Comparison of ENCODE assay signal across 8 cellular contexts in genomic region chr7:111098011-111098925, GRCh38. TPM values are rescaled to one million over a fixed set of nuclear protein-coding genes. Genes with fewer than 3 reads are reported as not detected.
DNase-seq lines count a peak whose midpoint lies in the region; ATAC-seq, FAIRE-seq and TF ChIP-seq lines count a peak whose summit lies in the region.

No MANE protein-coding gene starts in this region.

- no peak overlapping the region for H3K18ac ChIP-seq in H9 (ENCODE audit: insufficient read length, low read depth, low read length)

- peaks cover 56 to 58% of the 10 kb centered on the region in 2 experiments for H3K4me1 Mint-ChIP-seq in H9
- H3K4me1 Mint-ChIP-seq in WTC11, result peaks cover 67% of the 10 kb centered on the region
- peaks cover 23 to 78% (median 59%) of the 10 kb centered on the region in 4 donors for H3K4me1 Mint-ChIP-seq in naive thymus-derived CD8-positive, alpha-beta T cell

- no peak overlapping the region for H3K4ac ChIP-seq in H9 (ENCODE audit: low read depth, low read length)

- no peak for FAIRE-seq in RCC 7860 (lab: Jason Lieb, UNC)

- no peak overlapping the region for H2BK15ac ChIP-seq in H9 (ENCODE audit: low read depth, low read length)

- POLR2A ChIA-PET in WTC11 (lab: Charles Lee), result no interaction called here
- POLR2A ChIA-PET in naive thymus-derived CD8-positive, alpha-beta T cell (lab: Charles Lee), result interaction anchor here (1.1 to 2.1 kb wide), 4 partner anchors 15 to 502 kb away, joined by 3 to 8 read pairs (median 4); no protein-coding TSS in a partner anchor

- no peaks in the 10 kb centered on the region for H3K79me2 ChIP-seq in H9 (ENCODE audit: insufficient read depth, low read length)

- DNase-seq in NCI-H2081 (lab: John Stamatoyannopoulos, UW) (peak; percentile 53 to 72), NCI-H2081 treated with DMSO at 0.1 percent for 48 hours (lab: John Stamatoyannopoulos, UW) (no peak), H9 (peak; percentile 50), NAMALWA (ENCODE audit: low spot score) (peak; percentile 55), WTC11 (ENCODE audit: low spot score) (peak; percentile 43), RCC 7860 (ENCODE audit: low spot score) (no peak)
- DNase-seq in effector CD4-positive, alpha-beta T cell, result peak; percentile 41
- peak; percentile 33 to 80 (median 62) for DNase-seq in naive thymus-derived CD8-positive, alpha-beta T cell

- no peaks in the 10 kb centered on the region for H3K79me1 ChIP-seq in H9 (ENCODE audit: insufficient read depth, low read depth, low read length, poor library complexity, severe bottlenecking)

- no peaks in the 10 kb centered on the region for H3K9me3 ChIP-seq in H9 (ENCODE audit: control insufficient read depth, low read depth, low read length)

- no peaks in the 10 kb centered on the region for H3K36me3 Mint-ChIP-seq in H9 (ENCODE audit: insufficient read depth in 1 of 3, low read depth in 3 of 3)
- no peaks in the 10 kb centered on the region for H3K36me3 Mint-ChIP-seq in WTC11
- H3K36me3 Mint-ChIP-seq in naive thymus-derived CD8-positive, alpha-beta T cell, result peaks cover 14 to 93% (median 22%) of the 10 kb centered on the region in 3 donors

- H2BK120ac ChIP-seq in H9 (ENCODE audit: low read depth, low read length, poor library complexity, severe bottlenecking), result no peak overlapping the region

- H2BK12ac ChIP-seq in H9 (ENCODE audit: insufficient read length, low read depth, low read length), result no peak overlapping the region

- no peak overlapping the region for H3K9ac ChIP-seq in H9 (ENCODE audit: extremely low read depth, insufficient read length, low read length)

- no peak overlapping the region for H2AFZ ChIP-seq in H9 (ENCODE audit: low read length)

- no peak overlapping the region for H3K14ac ChIP-seq in H9 (ENCODE audit: insufficient read depth, low read length)

- no peaks in the 10 kb centered on the region for H3K27me3 Mint-ChIP-seq in H9 (ENCODE audit: low read depth)
- H3K27me3 Mint-ChIP-seq in WTC11 (ENCODE audit: low read depth), result peaks cover 8% of the 10 kb centered on the region
- H3K27me3 Mint-ChIP-seq in naive thymus-derived CD8-positive, alpha-beta T cell, result no peaks in the 10 kb centered on the region

- H2BK5ac ChIP-seq in H9 (ENCODE audit: insufficient read length, low read length), result no peak overlapping the region

- no CpG with 5 or more reads among the region's 10 CpGs for WGBS in H9 (ENCODE audit: extremely low coverage, insufficient read length, low lambda C conversion rate)

- CTCF ChIA-PET in WTC11 (lab: Charles Lee), result interaction anchor here (0.5 to 1.3 kb wide), 27 partner anchors 8 to 1253 kb away, joined by 3 to 7 read pairs (median 3); partner anchors contain the start of gene LRRN3

- no peaks in the 10 kb centered on the region; the same call in 1 of the 2 replicates for H3K4me1 ChIP-seq in H9 (ENCODE audit: insufficient read depth, low read length)

- H3K4me3 Mint-ChIP-seq in H9 (no peak overlapping the region), WTC11 (no peak overlapping the region)
- peak overlapping the region; percentile 60 to 100 (median 95) for H3K4me3 Mint-ChIP-seq in naive thymus-derived CD8-positive, alpha-beta T cell

- H3K4me2 ChIP-seq in H9 (ENCODE audit: insufficient read depth, insufficient read length, low read length), result no peak overlapping the region

- TF ChIP-seq CTCF in H9 (conservative IDR thresholded peaks at IDR 0.05) (peak; percentile 91), WTC11 (IDR thresholded peaks at IDR 0.05) (0 out of 2 replicates have a peak, but pooled peaks have one; percentile 41)

- no peak overlapping the region for H4K91ac ChIP-seq in H9 (ENCODE audit: insufficient read length, low read depth, low read length)

- H4K5ac ChIP-seq in H9 (ENCODE audit: insufficient read length, low read depth, low read length), result no peak overlapping the region

- H3K27me3 ChIP-seq in H9 (ENCODE audit: insufficient read depth, low read length), result no peaks in the 10 kb centered on the region

- H3K23me2 ChIP-seq in H9 (ENCODE audit: insufficient read length, low read depth, low read length, poor library complexity, severe bottlenecking), result no peaks in the 10 kb centered on the region

- peak; percentile 52 for ATAC-seq in WTC11
- ATAC-seq in naive thymus-derived CD8-positive, alpha-beta T cell, result peak; percentile 88 to 92

- H3K56ac ChIP-seq in H9 (ENCODE audit: insufficient read length, low read depth, low read length), result no peak overlapping the region

- H3K23ac ChIP-seq in H9 (ENCODE audit: insufficient read length, low read depth, low read length), result no peak overlapping the region

- H3K27ac ChIP-seq in H9 (ENCODE audit: insufficient read length, low read depth, low read length), result no peak overlapping the region

- peak overlapping the region; percentile 81 to 98 (median 89); a peak in 6 of 7 replicates for H3K27ac Mint-ChIP-seq in H9
- H3K27ac Mint-ChIP-seq in WTC11, result peak overlapping the region; percentile 42
- peak overlapping the region; percentile 72 to 97 (median 90) for H3K27ac Mint-ChIP-seq in naive thymus-derived CD8-positive, alpha-beta T cell

- no peaks in the 10 kb centered on the region for H3K9me3 Mint-ChIP-seq in H9
- H3K9me3 Mint-ChIP-seq in WTC11, result no peaks in the 10 kb centered on the region
- no peaks in the 10 kb centered on the region for H3K9me3 Mint-ChIP-seq in naive thymus-derived CD8-positive, alpha-beta T cell

- peak overlapping the region; percentile 75 for H2BK20ac ChIP-seq in H9 (ENCODE audit: low read depth, low read length, poor library complexity, severe bottlenecking)

- H4K8ac ChIP-seq in H9 (replicated peaks; ENCODE audit: insufficient read length, low read depth, low read length), result no peak overlapping the region

- no peaks in the 10 kb centered on the region for H4K20me1 ChIP-seq in H9 (ENCODE audit: control insufficient read depth, insufficient read depth, insufficient read length)

- no peak overlapping the region for H3T11ph ChIP-seq in H9 (ENCODE audit: low read length)

- no peak overlapping the region for H2AK5ac ChIP-seq in H9 (ENCODE audit: insufficient read length, low read length)

TF ChIP-seq in WTC11, 78 proteins besides CTCF, POLR2A, EP300 and RAD21:
- TF ChIP-seq ZNF423 (CRISPR knock-in tag; IDR thresholded peaks at IDR 0.05), result no peak
- no peak for TF ChIP-seq CBFB (CRISPR knock-in tag; IDR thresholded peaks at IDR 0.05; ENCODE audit: low read depth)
- no peak for TF ChIP-seq GABPB1 (CRISPR knock-in tag; IDR thresholded peaks at IDR 0.05)
- no peak for TF ChIP-seq MAX (CRISPR knock-in tag; IDR thresholded peaks at IDR 0.05)
- TF ChIP-seq ETV6 (CRISPR knock-in tag; IDR thresholded peaks at IDR 0.05), result no peak
- no peak for TF ChIP-seq ZNF263 (CRISPR knock-in tag; IDR thresholded peaks at IDR 0.05; ENCODE audit: low read depth)
- TF ChIP-seq CREM (CRISPR knock-in tag; IDR thresholded peaks at IDR 0.05), result no peak
- no peak for TF ChIP-seq ELF4 (CRISPR knock-in tag; IDR thresholded peaks at IDR 0.05; ENCODE audit: low read depth)

RNA-seq across cellular contexts. Expression of gene LRRN3, which starts 7.3 kb away (rescaled TPM):
- 0.77 and 1.0 TPM in 2 replicates for total RNA-seq in H9 (2021)
- 0.16 to 0.70 TPM (median 0.34 TPM) in 3 replicates for total RNA-seq in WTC11 (2021)
- 100 to 1,000 TPM; 332 to 337 TPM for total RNA-seq in naive thymus-derived CD8-positive, alpha-beta T cell
- 100 to 1,000 TPM; 127 to 241 (median 223) TPM for polyA plus RNA-seq in naive thymus-derived CD8-positive, alpha-beta T cell

Comparison
In these comparisons a context has a peak if more than half of its experiments do, and no peak if none do; other contexts are left out.
1. DNase-seq: peak in NCI-H2081 (2 of 2), H9 (single experiment), NAMALWA (single experiment), WTC11 (single experiment), effector CD4-positive, alpha-beta T cell (single experiment) and naive thymus-derived CD8-positive, alpha-beta T cell (10 of 10); none in NCI-H2081 treated with DMSO at 0.1 percent for 48 hours (single experiment) and RCC 7860 (single experiment).
2. H3K4me3 Mint-ChIP-seq: peak in naive thymus-derived CD8-positive, alpha-beta T cell (10 of 10); none in H9 (0 of 2) and WTC11 (single experiment).
3. RNA of gene LRRN3, which starts 7.3 kb away (total RNA-seq): 332 to 337 TPM in naive thymus-derived CD8-positive, alpha-beta T cell; 0.77 to 1.0 TPM in H9 and 0.16 to 0.70 TPM in WTC11; every median in the first group is over 100 times any median in the second.
4. Peak in every context shown above with its lines, with median percentiles within 50 percentile points of each other: H3K27ac Mint-ChIP-seq.